In the genomic region with DNA sequence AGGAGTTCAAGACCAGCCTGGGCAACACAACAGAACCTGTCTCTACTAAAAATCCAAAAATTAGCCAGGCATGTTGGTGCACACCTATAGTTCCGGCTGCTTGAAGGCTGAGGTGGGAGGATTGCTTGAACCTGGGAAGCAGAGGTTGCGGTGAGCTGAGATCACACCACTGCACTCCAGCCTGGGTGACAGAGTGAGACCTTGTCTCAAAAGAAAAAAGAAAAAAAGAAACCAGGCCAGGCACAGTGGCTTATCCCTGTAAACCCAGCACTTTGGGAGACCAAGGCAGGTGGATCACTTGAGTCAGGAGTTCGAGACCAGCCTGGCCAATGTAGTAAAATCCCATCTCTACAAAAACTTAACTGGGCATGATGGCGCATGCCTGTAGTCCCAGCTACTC, we compare ENCODE assay signal across 1 cellular context. TPM values are rescaled to one million over a fixed set of nuclear protein-coding genes. Genes with fewer than 3 reads are reported as not detected.
"Had no signal": no experiment of that assay in that cellular context is flagged by ENCODE, and none has a peak within 500 bp of the region (broad histone marks: within the 10 kb centered on the region; RNA-seq: fewer than 3 reads in every experiment).

No MANE protein-coding gene starts in this region.

RNA-seq across cellular contexts. Expression of a gene that starts 33.9 kb away (rescaled TPM):
- total RNA-seq: foreskin keratinocyte had no signal
